21 cellular contexts compared by ENCODE assay signal in genomic region chr14:93303659-93304058, GRCh38. TPM values are rescaled to one million over a fixed set of nuclear protein-coding genes. Genes with fewer than 3 reads are reported as not detected.
DNase-seq lines count a peak whose midpoint lies in the region; ATAC-seq and TF ChIP-seq lines count a peak whose summit lies in the region.
"Had no signal": no experiment of that assay in that cellular context is flagged by ENCODE, and none has a peak within 500 bp of the region (broad histone marks: within the 10 kb centered on the region; RNA-seq: fewer than 3 reads in every experiment).

No MANE protein-coding gene starts in this region.

- no peak overlapping the region for H3K4me2 ChIP-seq in mesendoderm (ENCODE audit: low read length)
- H3K4me2 ChIP-seq: PC-9 had no signal

- no peak overlapping the region for H4K8ac ChIP-seq in mesendoderm (ENCODE audit: low read depth, low read length)

- H3K36me3 ChIP-seq in mesendoderm (ENCODE audit: control insufficient read depth, insufficient read depth, low read length) (no peaks in the 10 kb centered on the region), colonic mucosa (no peaks in the 10 kb centered on the region)
- H3K36me3 ChIP-seq: lower lobe of right lung, suprapubic skin had no signal

- intact Hi-C loops in colonic mucosa (cut with DNase I): no loop called here

- no peak overlapping the region for H3K4me3 Mint-ChIP-seq in stimulated activated naive B cell treated with anti-CD40 and anti-IgM and Interleukin-4, amounts not matched to agents 10 μg/mL and 1 μg/mL and 100 μg/mL, for 72 hours
- H3K4me3 Mint-ChIP-seq: activated CD4-positive, alpha-beta memory T cell treated with anti-CD3 and anti-CD28 coated beads, Interleukin-2, amount 10 ng/mL, durations not matched to agents 7 days and 5 days; activated naive CD8-positive, alpha-beta T cell treated with anti-CD3 and anti-CD28 coated beads for 36 hours; activated T-cell treated with anti-CD3 and anti-CD28 coated beads, Interleukin-2, amount 50 U/mL, for 4 hours had no signal

- H3K79me1 ChIP-seq in mesendoderm (ENCODE audit: low read length): peaks cover 16% of the 10 kb centered on the region

- no peak overlapping the region for H2AK5ac ChIP-seq in mesendoderm (ENCODE audit: low read length)

- WGBS in mesendoderm (ENCODE audit: extremely low coverage, insufficient coverage, low lambda C conversion rate): no CpG with 5 or more reads among the region's 3 CpGs

- no peak overlapping the region for H2BK120ac ChIP-seq in mesendoderm (ENCODE audit: low read depth, low read length)

- H3K27ac Mint-ChIP-seq in stimulated activated naive B cell treated with anti-CD40 and anti-IgM and Interleukin-4, amounts not matched to agents 10 μg/mL and 1 μg/mL and 100 μg/mL, for 72 hours: no peak overlapping the region
- H3K27ac Mint-ChIP-seq: activated CD4-positive, alpha-beta memory T cell treated with anti-CD3 and anti-CD28 coated beads, Interleukin-2, amount 10 ng/mL, durations not matched to agents 7 days and 5 days; activated naive CD8-positive, alpha-beta T cell treated with anti-CD3 and anti-CD28 coated beads for 36 hours had no signal

- peak overlapping the region; percentile 68 for H3K4ac ChIP-seq in mesendoderm (ENCODE audit: low read depth, low read length)

- ATAC-seq in stimulated activated naive B cell treated with anti-CD40 and anti-IgM and Interleukin-4, amounts not matched to agents 10 μg/mL and 1 μg/mL and 100 μg/mL, for 72 hours (replicated peaks): no peak
- ATAC-seq: activated T-cell treated with anti-CD3 and anti-CD28 coated beads, Interleukin-2, amount 50 U/mL, for 4 hours; GM12878; SK-N-SH treated with all-trans-retinoic acid at 6 μM for 48 hours had no signal

- H3K23ac ChIP-seq in mesendoderm (ENCODE audit: low read length): no peak overlapping the region

- no peaks in the 10 kb centered on the region for H3K27me3 ChIP-seq in mesendoderm (ENCODE audit: insufficient read depth, low read length, poor library complexity)
- no peaks in the 10 kb centered on the region for H3K27me3 ChIP-seq in colonic mucosa
- H3K27me3 ChIP-seq: suprapubic skin had no signal

- peaks cover 40% of the 10 kb centered on the region for H3K79me2 ChIP-seq in mesendoderm (ENCODE audit: control insufficient read depth, insufficient read depth, low read length)

- H2BK5ac ChIP-seq in mesendoderm (ENCODE audit: low read length): no peak overlapping the region

- H3K56ac ChIP-seq in mesendoderm (ENCODE audit: low read length): no peak overlapping the region

- H2BK15ac ChIP-seq in mesendoderm (replicated peaks; ENCODE audit: low read depth): no peak overlapping the region

- no peak overlapping the region for H3K27ac ChIP-seq in mesendoderm (ENCODE audit: low read depth, low read length)
- H3K27ac ChIP-seq in colonic mucosa: no peak overlapping the region
- H3K27ac ChIP-seq: lower lobe of right lung, PC-9, suprapubic skin had no signal

- H3K9ac ChIP-seq in mesendoderm (ENCODE audit: low read length): no peak overlapping the region
- no peak overlapping the region for H3K9ac ChIP-seq in colonic mucosa (ENCODE audit: low read depth in 2 of 2, low read length in 2 of 2)

- peaks cover 33 to 56% of the 10 kb centered on the region in 2 donors for H3K4me1 Mint-ChIP-seq in stimulated activated naive B cell treated with anti-CD40 and anti-IgM and Interleukin-4, amounts not matched to agents 10 μg/mL and 1 μg/mL and 100 μg/mL, for 72 hours

- no peak overlapping the region for H4K5ac ChIP-seq in mesendoderm (ENCODE audit: low read length)

- peaks cover 8 to 15% of the 10 kb centered on the region in 2 donors for H3K36me3 Mint-ChIP-seq in stimulated activated naive B cell treated with anti-CD40 and anti-IgM and Interleukin-4, amounts not matched to agents 10 μg/mL and 1 μg/mL and 100 μg/mL, for 72 hours

- H3K9me3 Mint-ChIP-seq in stimulated activated naive B cell treated with anti-CD40 and anti-IgM and Interleukin-4, amounts not matched to agents 10 μg/mL and 1 μg/mL and 100 μg/mL, for 72 hours: no peaks in the 10 kb centered on the region
- H3K9me3 Mint-ChIP-seq: activated CD4-positive, alpha-beta memory T cell treated with anti-CD3 and anti-CD28 coated beads, Interleukin-2, amount 10 ng/mL, durations not matched to agents 7 days and 5 days; activated naive CD8-positive, alpha-beta T cell treated with anti-CD3 and anti-CD28 coated beads for 36 hours; activated T-cell treated with anti-CD3 and anti-CD28 coated beads, Interleukin-2, amount 50 U/mL, for 4 hours had no signal

- H3K4me1 ChIP-seq in mesendoderm (ENCODE audit: control insufficient read depth, low read depth, low read length): peaks cover 15% of the 10 kb centered on the region
- peaks cover 18% of the 10 kb centered on the region for H3K4me1 ChIP-seq in colonic mucosa

- H3K4me3 ChIP-seq in mesendoderm (ENCODE audit: low read length) (no peak overlapping the region), colonic mucosa (no peak overlapping the region)
- H3K4me3 ChIP-seq: GM12878, lower lobe of right lung, PC-9, suprapubic skin had no signal

- H3K18ac ChIP-seq in mesendoderm (ENCODE audit: low read length): peak overlapping the region; percentile 13

- no peaks in the 10 kb centered on the region for H3K9me3 ChIP-seq in colonic mucosa
- H3K9me3 ChIP-seq: lower lobe of right lung, suprapubic skin had no signal

- DNase-seq in AG20443 (ENCODE audit: low spot score): peak; percentile 35
- peak; percentile 62 to 82 for DNase-seq in NCI-H524 (lab: John Stamatoyannopoulos, UW)
- peak; percentile 80 to 84 for DNase-seq in erythroblast (lab: John Stamatoyannopoulos, UW)
- DNase-seq in mesendoderm: peak; percentile 43
- DNase-seq in SIG-M5 (lab: John Stamatoyannopoulos, UW): no peak
- DNase-seq in stimulated activated naive B cell treated with anti-CD40 and anti-IgM and Interleukin-4, amounts not matched to agents 10 μg/mL and 1 μg/mL and 100 μg/mL, for 72 hours: no peak
- DNase-seq in DMS53 treated with DMSO at 0.1 percent for 48 hours (lab: John Stamatoyannopoulos, UW; ENCODE audit: unreplicated experiment): no peak
- no peak for DNase-seq in colonic mucosa
- DNase-seq: activated CD4-positive, alpha-beta memory T cell treated with anti-CD3 and anti-CD28 coated beads, Interleukin-2, amount 10 ng/mL, durations not matched to agents 7 days and 5 days; activated naive CD8-positive, alpha-beta T cell treated with anti-CD3 and anti-CD28 coated beads for 36 hours; activated T-cell treated with anti-CD3 and anti-CD28 coated beads, Interleukin-2, amount 50 U/mL, for 4 hours; effector CD4-positive, alpha-beta T cell; lower lobe of right lung; NCI-H1694 treated with DMSO at 0.1 percent for 48 hours; NCI-H510A treated with DMSO at 0.1 percent for 48 hours; PC-9; stimulated activated CD4-positive, alpha-beta T cell treated with anti-CD3 and anti-CD28 coated beads, Interleukin-2, amount 100 ng/mL, for 48 hours had no signal

- no peak for TF ChIP-seq POLR2A in erythroblast (IDR thresholded peaks at IDR 0.05; ENCODE audit: low read length)

- no peaks in the 10 kb centered on the region for H3K27me3 Mint-ChIP-seq in stimulated activated naive B cell treated with anti-CD40 and anti-IgM and Interleukin-4, amounts not matched to agents 10 μg/mL and 1 μg/mL and 100 μg/mL, for 72 hours
- H3K27me3 Mint-ChIP-seq: activated CD4-positive, alpha-beta memory T cell treated with anti-CD3 and anti-CD28 coated beads, Interleukin-2, amount 10 ng/mL, durations not matched to agents 7 days and 5 days; activated naive CD8-positive, alpha-beta T cell treated with anti-CD3 and anti-CD28 coated beads for 36 hours had no signal

- TF ChIP-seq CTCF in colonic mucosa (IDR thresholded peaks at IDR 0.05): no peak

RNA-seq across cellular contexts. Expression of gene BTBD7, which starts 29.2 kb away (rescaled TPM):
- 21.2 TPM for polyA plus RNA-seq in mesendoderm (2013, experiment 1 of 2)
- 21.0 TPM for polyA plus RNA-seq in mesendoderm (2013, experiment 2 of 2)
- 10 to 100 TPM; 31.8 to 35.5 TPM for total RNA-seq in colonic mucosa

RNA-seq across cellular contexts. Expression of gene COX8C, which starts 43.3 kb away (rescaled TPM):
- not detected for polyA plus RNA-seq in mesendoderm (2013, experiment 1 of 2)
- not detected for polyA plus RNA-seq in mesendoderm (2013, experiment 2 of 2)
- not detected for total RNA-seq in colonic mucosa
- total RNA-seq: activated CD4-positive, alpha-beta memory T cell treated with anti-CD3 and anti-CD28 coated beads, Interleukin-2, amount 10 ng/mL, durations not matched to agents 7 days and 5 days; activated naive CD8-positive, alpha-beta T cell treated with anti-CD3 and anti-CD28 coated beads for 36 hours; activated T-cell treated with anti-CD3 and anti-CD28 coated beads, Interleukin-2, amount 50 U/mL, for 4 hours; GM12878; lower lobe of right lung; PC-9; suprapubic skin had no signal
- polyA plus RNA-seq: AG04450 had no signal

Comparison
In these comparisons a context has a peak if more than half of its experiments do, and no peak if none do; other contexts are left out.
1. DNase-seq: peak in AG20443 (single experiment), NCI-H524 (2 of 2), erythroblast (2 of 2) and mesendoderm (single experiment); none in SIG-M5 (single experiment), stimulated activated naive B cell treated with anti-CD40 and anti-IgM and Interleukin-4, amounts not matched to agents 10 μg/mL and 1 μg/mL and 100 μg/mL, for 72 hours (single experiment), DMS53 treated with DMSO at 0.1 percent for 48 hours (single experiment) and colonic mucosa (single experiment).